Comparison of ENCODE assay signal across 15 cellular contexts in genomic region chr3:86109434-86109833, GRCh38.
DNase-seq lines count a peak whose midpoint lies in the region; ATAC-seq, FAIRE-seq and TF ChIP-seq lines count a peak whose summit lies in the region.
"Had no signal": no experiment of that assay in that cellular context is flagged by ENCODE, and none has a peak within 500 bp of the region (broad histone marks: within the 10 kb centered on the region; RNA-seq: fewer than 3 reads in every experiment).

No MANE protein-coding gene starts in this region.

- no peaks in the 10 kb centered on the region for H3K9me2 ChIP-seq in hepatocyte (replicated peaks; ENCODE audit: insufficient read depth)

- no peak overlapping the region for H3K4me3 ChIP-seq in hepatocyte
- H3K4me3 ChIP-seq: BLaER1, GM12878, GM23248 had no signal

- no peak for ATAC-seq in natural killer cell treated with Interleukin-12 subunit alpha and Interleukin-12 subunit beta and Interleukin-15 and Interleukin-18, amount 100 ng/mL, for 72 hours
- ATAC-seq: GM12878 had no signal

- H3K27ac ChIP-seq in hepatocyte: peak overlapping the region; percentile 7
- H3K27ac ChIP-seq: 22Rv1, BLaER1, GM23248 had no signal

- H3K4me3 Mint-ChIP-seq in natural killer cell treated with Interleukin-12 subunit alpha and Interleukin-12 subunit beta and Interleukin-15 and Interleukin-18, amount 100 ng/mL, for 72 hours: no peak overlapping the region
- H3K4me3 Mint-ChIP-seq: CD8-positive, alpha-beta memory T cell had no signal

- no peaks in the 10 kb centered on the region for H3K9me3 ChIP-seq in hepatocyte (ENCODE audit: low read depth)
- H3K9me3 ChIP-seq: BLaER1 had no signal

- DNase-seq in NCI-H748 (lab: John Stamatoyannopoulos, UW; ENCODE audit: unreplicated experiment) (peak; percentile 28), NCI-H748 treated with DMSO at 0.1 percent for 48 hours (lab: John Stamatoyannopoulos, UW) (no peak), NCI-H2029 (lab: John Stamatoyannopoulos, UW) (peak; percentile 24), hepatocyte (ENCODE audit: low spot score) (no peak), GM12892 (ENCODE audit: insufficient read length) (no peak)
- DNase-seq in natural killer cell treated with Interleukin-12 subunit alpha and Interleukin-12 subunit beta and Interleukin-15 and Interleukin-18, amount 100 ng/mL, for 72 hours (ENCODE audit: low spot score): no peak
- DNase-seq in activated naive CD4-positive, alpha-beta T cell (lab: John Stamatoyannopoulos, UW): no peak
- DNase-seq: AML-193; CD8-positive, alpha-beta memory T cell; DMS79; GM23248; H7 had no signal

- H3K9me3 Mint-ChIP-seq in natural killer cell treated with Interleukin-12 subunit alpha and Interleukin-12 subunit beta and Interleukin-15 and Interleukin-18, amount 100 ng/mL, for 72 hours: peaks cover 23% of the 10 kb centered on the region

- no peaks in the 10 kb centered on the region for H4K20me1 ChIP-seq in hepatocyte (ENCODE audit: insufficient read depth, poor library complexity, severe bottlenecking)
- H4K20me1 ChIP-seq: BLaER1 had no signal

- peaks cover 15% of the 10 kb centered on the region for H3K36me3 Mint-ChIP-seq in natural killer cell treated with Interleukin-12 subunit alpha and Interleukin-12 subunit beta and Interleukin-15 and Interleukin-18, amount 100 ng/mL, for 72 hours
- H3K36me3 Mint-ChIP-seq: CD8-positive, alpha-beta memory T cell had no signal

- no peaks in the 10 kb centered on the region for H3K79me2 ChIP-seq in hepatocyte

- no peak for TF ChIP-seq CTCF in hepatocyte (IDR thresholded peaks at IDR 0.05; ENCODE audit: poor library complexity)

- no peak overlapping the region for H2AFZ ChIP-seq in hepatocyte
- H2AFZ ChIP-seq: GM23248 had no signal

- H3K36me3 ChIP-seq in hepatocyte (replicated peaks; ENCODE audit: insufficient read depth, low read depth): no peaks in the 10 kb centered on the region
- H3K36me3 ChIP-seq: BLaER1 had no signal

- H3K4me1 Mint-ChIP-seq in natural killer cell treated with Interleukin-12 subunit alpha and Interleukin-12 subunit beta and Interleukin-15 and Interleukin-18, amount 100 ng/mL, for 72 hours (ENCODE audit: low read depth in 2 of 2): no peaks in the 10 kb centered on the region
- H3K4me1 Mint-ChIP-seq: CD8-positive, alpha-beta memory T cell had no signal

- WGBS in hepatocyte (ENCODE audit: low lambda C conversion rate, missing lambda C conversion rate): 51% methylated on average over 2 of the region's 2 CpGs

- TF ChIP-seq POLR2A in GM12892 (IDR thresholded peaks at IDR 0.05; ENCODE audit: low read depth, low read length): no peak

- H3K27me3 Mint-ChIP-seq in natural killer cell treated with Interleukin-12 subunit alpha and Interleukin-12 subunit beta and Interleukin-15 and Interleukin-18, amount 100 ng/mL, for 72 hours: no peaks in the 10 kb centered on the region
- H3K27me3 Mint-ChIP-seq: CD8-positive, alpha-beta memory T cell had no signal

- no peak overlapping the region for H3K27ac Mint-ChIP-seq in natural killer cell treated with Interleukin-12 subunit alpha and Interleukin-12 subunit beta and Interleukin-15 and Interleukin-18, amount 100 ng/mL, for 72 hours
- H3K27ac Mint-ChIP-seq: CD8-positive, alpha-beta memory T cell had no signal

- no peak overlapping the region for H3K4me2 ChIP-seq in hepatocyte
- H3K4me2 ChIP-seq: BLaER1 had no signal

- no peak for FAIRE-seq in GM12892 (lab: Jason Lieb, UNC)
- FAIRE-seq: GM12878 had no signal

- H3K4me1 ChIP-seq in hepatocyte (ENCODE audit: insufficient read depth): no peaks in the 10 kb centered on the region
- H3K4me1 ChIP-seq: BLaER1 had no signal

- no peaks in the 10 kb centered on the region for H3K27me3 ChIP-seq in hepatocyte
- H3K27me3 ChIP-seq: BLaER1 had no signal

Comparison
In these comparisons a context has a peak if more than half of its experiments do, and no peak if none do; other contexts are left out.
1. DNase-seq: peak in NCI-H748 (single experiment) and NCI-H2029 (single experiment); none in NCI-H748 treated with DMSO at 0.1 percent for 48 hours (single experiment), hepatocyte (single experiment), GM12892 (single experiment), natural killer cell treated with Interleukin-12 subunit alpha and Interleukin-12 subunit beta and Interleukin-15 and Interleukin-18, amount 100 ng/mL, for 72 hours (single experiment) and activated naive CD4-positive, alpha-beta T cell (0 of 4).